In genomic region chr1:235504494-235505222, GRCh38 we compare ENCODE assay signal across 1 cellular context.
TF ChIP-seq lines count a peak whose summit lies in the region.

No MANE protein-coding gene starts in this region.

TF ChIP-seq in HEK293, 187 proteins besides CTCF, POLR2A, EP300 and RAD21 (continued from another document and continues in another):
- no peak for TF ChIP-seq ZNF704 (tag by site-specific recombination; IDR thresholded peaks at IDR 0.05)
- TF ChIP-seq ZNF626 (tag by site-specific recombination; IDR thresholded peaks at IDR 0.05): no peak
- TF ChIP-seq GLIS1 (tag by site-specific recombination; IDR thresholded peaks at IDR 0.05): peak; percentile 99
- TF ChIP-seq ZSCAN30 (tag by site-specific recombination; IDR thresholded peaks at IDR 0.05): peak; percentile 95
- peak; percentile 74; the same call in 1 of the 2 replicates for TF ChIP-seq TSHZ1 (tag by site-specific recombination; IDR thresholded peaks at IDR 0.05; ENCODE audit: borderline replicate concordance)
- TF ChIP-seq KLF1 (tag by site-specific recombination; IDR thresholded peaks at IDR 0.05): peak; percentile 37
- TF ChIP-seq ZNF146 (tag by site-specific recombination; IDR thresholded peaks at IDR 0.05): peak; percentile 22; the same call in 1 of the 2 replicates
- peak; percentile 100 for TF ChIP-seq HIC1 (tag by site-specific recombination; IDR thresholded peaks at IDR 0.05)
- TF ChIP-seq ZBTB49 (tag by site-specific recombination; IDR thresholded peaks at IDR 0.05; ENCODE audit: low read depth): no peak
- TF ChIP-seq PRDM2 (tag by site-specific recombination; IDR thresholded peaks at IDR 0.05; ENCODE audit: borderline replicate concordance): no peak
- TF ChIP-seq ZNF654 (tag by site-specific recombination; IDR thresholded peaks at IDR 0.05; ENCODE audit: low read depth): no peak
- peak; percentile 17 for TF ChIP-seq WT1 (tag by site-specific recombination; IDR thresholded peaks at IDR 0.05)
- peak; percentile 89 for TF ChIP-seq ZSCAN23 (tag by site-specific recombination; IDR thresholded peaks at IDR 0.05)
- peak; percentile 90 for TF ChIP-seq ZBTB7A (tag by site-specific recombination; IDR thresholded peaks at IDR 0.05; ENCODE audit: low read depth)
- 0 out of 2 replicates have a peak, but pooled peaks have one; percentile 46 for TF ChIP-seq ZSCAN16 (tag by site-specific recombination; IDR thresholded peaks at IDR 0.05)
- peak; percentile 95 for TF ChIP-seq BCL11A (tag by site-specific recombination; IDR thresholded peaks at IDR 0.05; ENCODE audit: low read depth)
- peak; percentile 99 for TF ChIP-seq ZNF785 (tag by site-specific recombination; IDR thresholded peaks at IDR 0.05)
- TF ChIP-seq ZNF112 (tag by site-specific recombination; IDR thresholded peaks at IDR 0.05): no peak
- TF ChIP-seq ZNF792 (tag by site-specific recombination; IDR thresholded peaks at IDR 0.05): peak; percentile 95
- peak; percentile 99; the same call in 1 of the 2 replicates for TF ChIP-seq ZBTB20 (tag by site-specific recombination; IDR thresholded peaks at IDR 0.05)
- peak; percentile 100 for TF ChIP-seq ZBTB6 (tag by site-specific recombination; IDR thresholded peaks at IDR 0.05)
- TF ChIP-seq ZNF677 (tag by site-specific recombination; IDR thresholded peaks at IDR 0.05): no peak
- TF ChIP-seq GFI1B (tag by site-specific recombination; IDR thresholded peaks at IDR 0.05): peak; percentile 64
- TF ChIP-seq ZBTB17 (tag by site-specific recombination; IDR thresholded peaks at IDR 0.05): peak; percentile 100
- TF ChIP-seq ZNF639 (tag by site-specific recombination; IDR thresholded peaks at IDR 0.05): peak; percentile 96
- peak; percentile 59; the same call in 1 of the 2 replicates for TF ChIP-seq SCRT2 (tag by site-specific recombination; IDR thresholded peaks at IDR 0.05)
- TF ChIP-seq GLIS2 (tag by site-specific recombination; IDR thresholded peaks at IDR 0.05): peak; percentile 100
- peak; percentile 94; the same call in 1 of the 2 replicates for TF ChIP-seq KLF9 (tag by site-specific recombination; IDR thresholded peaks at IDR 0.05; ENCODE audit: low read depth)
- no peak; the same call in 1 of the 2 replicates for TF ChIP-seq ZNF404 (tag by site-specific recombination; IDR thresholded peaks at IDR 0.05)
- no peak; the same call in 1 of the 2 replicates for TF ChIP-seq FEZF1 (tag by site-specific recombination; IDR thresholded peaks at IDR 0.05)
- peak; percentile 39; the same call in 1 of the 2 replicates for TF ChIP-seq ZNF148 (tag by site-specific recombination; IDR thresholded peaks at IDR 0.05; ENCODE audit: borderline replicate concordance)
- TF ChIP-seq ZFP3 (tag by site-specific recombination; IDR thresholded peaks at IDR 0.05; ENCODE audit: low read depth): peak; percentile 46; the same call in 1 of the 2 replicates
- peak; percentile 98 for TF ChIP-seq ZBTB8A (tag by site-specific recombination; IDR thresholded peaks at IDR 0.05)
- TF ChIP-seq ZNF366 (tag by site-specific recombination; conservative IDR thresholded peaks at IDR 0.05): peak; percentile 89
- TF ChIP-seq ZNF324 (tag by site-specific recombination; IDR thresholded peaks at IDR 0.05): peak; percentile 94
- peak; percentile 81; the same call in 1 of the 2 replicates for TF ChIP-seq ZNF561 (tag by site-specific recombination; IDR thresholded peaks at IDR 0.05; ENCODE audit: borderline replicate concordance)
